In genomic region chr10:129161184-129161583, GRCh38 we compare ENCODE assay signal across 10 cellular contexts.
DNase-seq lines count a peak whose midpoint lies in the region; ATAC-seq and TF ChIP-seq lines count a peak whose summit lies in the region.
"Had no signal": no experiment of that assay in that cellular context is flagged by ENCODE, and none has a peak within 500 bp of the region (broad histone marks: within the 10 kb centered on the region; RNA-seq: fewer than 3 reads in every experiment).

No MANE protein-coding gene starts in this region.

- peak; percentile 37 to 60 for ATAC-seq in activated T-cell treated with anti-CD3 and anti-CD28 coated beads, Interleukin-2, amount 50 U/mL, for 72 hours (replicated peaks in 1 of 2)
- peak; percentile 93 for ATAC-seq in stimulated activated naive CD8-positive, alpha-beta T cell treated with anti-CD3 and anti-CD28 coated beads, Interleukin-15, amount 100 ng/mL, for 72 hours

- H3K4me3 ChIP-seq in SJCRH30: no peak overlapping the region
- H3K4me3 ChIP-seq in fibroblast of villous mesenchyme (ENCODE audit: low read depth, low read length): no peak overlapping the region

- H3K27me3 Mint-ChIP-seq in activated T-cell treated with anti-CD3 and anti-CD28 coated beads, Interleukin-2, amount 50 U/mL, for 72 hours (ENCODE audit: low read depth): no peaks in the 10 kb centered on the region
- H3K27me3 Mint-ChIP-seq in stimulated activated naive CD8-positive, alpha-beta T cell treated with anti-CD3 and anti-CD28 coated beads, Interleukin-15, amount 100 ng/mL, for 72 hours: no peaks in the 10 kb centered on the region

- no peaks in the 10 kb centered on the region for H3K36me3 ChIP-seq in SJCRH30

- no peak overlapping the region for H3K4me3 Mint-ChIP-seq in activated T-cell treated with anti-CD3 and anti-CD28 coated beads, Interleukin-2, amount 50 U/mL, for 72 hours
- H3K4me3 Mint-ChIP-seq in stimulated activated naive CD8-positive, alpha-beta T cell treated with anti-CD3 and anti-CD28 coated beads, Interleukin-15, amount 100 ng/mL, for 72 hours: no peak overlapping the region

- peak in 1 of 2 donors; percentile 5 for DNase-seq in activated T-cell treated with anti-CD3 and anti-CD28 coated beads, Interleukin-2, amount 50 U/mL, for 72 hours
- DNase-seq in activated T-cell treated with anti-CD3 and anti-CD28 coated beads for 4 hours (no peak), SJCRH30 (peak; percentile 1 to 17), fibroblast of villous mesenchyme (ENCODE audit: low read depth) (peak; percentile 13), A172 (ENCODE audit: low spot score) (no peak), DMS53 treated with DMSO at 0.1 percent for 48 hours (lab: John Stamatoyannopoulos, UW; ENCODE audit: unreplicated experiment) (no peak), NCI-H1092 (lab: John Stamatoyannopoulos, UW) (no peak)
- DNase-seq in stimulated activated naive CD8-positive, alpha-beta T cell treated with anti-CD3 and anti-CD28 coated beads, Interleukin-15, amount 100 ng/mL, for 72 hours: peak in 1 of 2 donors; percentile 35
- DNase-seq: activated effector memory CD4-positive, alpha-beta T cell treated with anti-CD3 and anti-CD28 coated beads, Interleukin-2, amount 50 U/mL, for 16 hours; NCI-H510A had no signal

- no peaks in the 10 kb centered on the region for H3K27me3 ChIP-seq in SJCRH30

- no peak overlapping the region for H3K27ac ChIP-seq in SJCRH30

- no peaks in the 10 kb centered on the region for H3K4me1 Mint-ChIP-seq in activated T-cell treated with anti-CD3 and anti-CD28 coated beads, Interleukin-2, amount 50 U/mL, for 72 hours (ENCODE audit: low read depth)
- H3K4me1 Mint-ChIP-seq in stimulated activated naive CD8-positive, alpha-beta T cell treated with anti-CD3 and anti-CD28 coated beads, Interleukin-15, amount 100 ng/mL, for 72 hours: peaks cover 6% of the 10 kb centered on the region

- H3K4me1 ChIP-seq in SJCRH30: no peaks in the 10 kb centered on the region

- no peak overlapping the region for H3K27ac Mint-ChIP-seq in activated T-cell treated with anti-CD3 and anti-CD28 coated beads, Interleukin-2, amount 50 U/mL, for 72 hours
- no peak overlapping the region for H3K27ac Mint-ChIP-seq in stimulated activated naive CD8-positive, alpha-beta T cell treated with anti-CD3 and anti-CD28 coated beads, Interleukin-15, amount 100 ng/mL, for 72 hours

- no peak for TF ChIP-seq CTCF in fibroblast of villous mesenchyme (IDR thresholded peaks at IDR 0.05; ENCODE audit: insufficient read depth, low read depth, low read length)

- H3K36me3 Mint-ChIP-seq in activated T-cell treated with anti-CD3 and anti-CD28 coated beads, Interleukin-2, amount 50 U/mL, for 72 hours (ENCODE audit: insufficient read depth in 2 of 2): no peaks in the 10 kb centered on the region

- H3K9me3 Mint-ChIP-seq in activated T-cell treated with anti-CD3 and anti-CD28 coated beads, Interleukin-2, amount 50 U/mL, for 72 hours: peaks cover 0 to 5% of the 10 kb centered on the region in 2 donors
- H3K9me3 Mint-ChIP-seq in stimulated activated naive CD8-positive, alpha-beta T cell treated with anti-CD3 and anti-CD28 coated beads, Interleukin-15, amount 100 ng/mL, for 72 hours: peaks cover 4 to 6% of the 10 kb centered on the region in 2 donors

- no peaks in the 10 kb centered on the region for H3K9me3 ChIP-seq in SJCRH30 (replicated peaks)

Comparison
In these comparisons a context has a peak if more than half of its experiments do, and no peak if none do; other contexts are left out.
1. DNase-seq: peak in SJCRH30 (2 of 2) and fibroblast of villous mesenchyme (single experiment); none in activated T-cell treated with anti-CD3 and anti-CD28 coated beads for 4 hours (single experiment), A172 (single experiment), DMS53 treated with DMSO at 0.1 percent for 48 hours (single experiment) and NCI-H1092 (single experiment).